Comparison of ENCODE assay signal across 8 cellular contexts in the genomic region with DNA sequence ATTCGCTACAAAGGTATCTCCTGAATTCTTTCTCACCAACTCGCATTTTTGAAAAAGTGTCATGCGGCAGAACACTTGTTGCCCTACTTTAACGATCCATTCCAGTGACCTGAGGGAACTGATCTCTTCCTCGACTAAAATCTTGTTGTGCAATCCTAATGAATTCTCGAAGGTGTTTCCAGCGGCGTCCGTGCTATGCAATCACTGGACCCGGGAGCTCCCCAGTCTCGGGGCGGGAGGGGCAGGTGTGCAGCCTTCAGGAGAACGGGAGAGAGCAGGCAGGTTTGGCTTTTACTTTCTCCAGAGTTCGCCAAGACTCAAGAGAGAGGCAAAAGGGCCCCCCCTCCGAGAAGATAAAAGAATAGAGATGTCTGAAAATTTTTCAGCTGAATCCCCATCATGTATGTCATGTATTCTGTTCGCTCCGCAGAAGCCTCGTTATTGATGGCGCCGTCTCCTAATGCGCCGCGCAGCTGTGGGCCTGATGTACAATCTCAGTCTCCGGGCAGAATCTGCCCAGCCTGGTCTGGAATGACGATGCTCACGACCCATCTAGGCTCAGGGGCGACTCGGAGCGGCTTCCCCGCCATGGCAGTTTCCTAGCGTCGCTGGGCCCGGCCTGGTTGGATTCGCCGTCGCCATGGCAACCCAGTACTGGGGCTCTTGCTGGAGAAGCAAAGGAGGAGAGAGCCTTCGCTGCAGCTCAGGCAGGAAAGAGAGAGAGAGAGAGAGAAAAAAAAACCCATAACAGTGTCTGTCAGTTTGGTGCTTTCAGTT. TPM values are rescaled to one million over a fixed set of nuclear protein-coding genes. Genes with fewer than 3 reads are reported as not detected.
DNase-seq lines count a peak whose midpoint lies in the region; ATAC-seq, FAIRE-seq and TF ChIP-seq lines count a peak whose summit lies in the region.

No MANE protein-coding gene starts in this region.

- CTCF ChIA-PET in PC-9 (lab: Charles Lee), result no interaction called here

- no TSS peak for BruUV-seq in PC-9 (replicated peaks; lab: Mats Ljungman, UMichigan)

- no peak for FAIRE-seq in H54 (lab: Jason Lieb, UNC)

- TF ChIP-seq POLR2A in H54 (IDR thresholded peaks at IDR 0.05; ENCODE audit: low read depth, low read length), result no peak

- no peak overlapping the region for H3K27ac ChIP-seq in GM23338 (ENCODE audit: low read depth)
- no peak overlapping the region for H3K27ac ChIP-seq in PC-9

- H3K4me1 Mint-ChIP-seq in GM23338, result peaks cover 10% of the 10 kb centered on the region; the same call in 2 of the 3 replicates

- H3K4me3 Mint-ChIP-seq in GM23338, result no peak overlapping the region

- POLR2A ChIA-PET in PC-9 (lab: Charles Lee; ENCODE audit: unreplicated experiment), result no interaction called here

- intact Hi-C loops in PC-9 (cut with micrococcal nuclease; ENCODE audit: unreplicated experiment), result no loop called here

- no peak for TF ChIP-seq CTCF in GM23338 (conservative IDR thresholded peaks at IDR 0.05; ENCODE audit: low read depth in 2 of 2)
- no peak for TF ChIP-seq CTCF in PC-9 (conservative IDR thresholded peaks at IDR 0.05)

- H3K27me3 ChIP-seq in GM23338 (ENCODE audit: insufficient read depth), result peaks cover 19% of the 10 kb centered on the region; the same call in 1 of the 2 replicates
- peaks cover 43% of the 10 kb centered on the region for H3K27me3 ChIP-seq in PC-9 (ENCODE audit: insufficient read depth, low read depth)

- ATAC-seq in GM23338, result peak; percentile 98
- ATAC-seq in GM19463 (IDR thresholded peaks at IDR 0.05; ENCODE audit: unreplicated experiment), result no peak

- peak overlapping the region; percentile 46 for H3K4me3 ChIP-seq in GM23338
- H3K4me3 ChIP-seq in PC-9, result no peak overlapping the region

- H2AFZ ChIP-seq in GM23338, result peak overlapping the region; percentile 86; the same call in 1 of the 2 replicates
- H2AFZ ChIP-seq in PC-9, result no peak overlapping the region

- no peaks in the 10 kb centered on the region for H3K9me2 ChIP-seq in GM23338 (ENCODE audit: insufficient read depth)
- no peaks in the 10 kb centered on the region for H3K9me2 ChIP-seq in PC-9 (ENCODE audit: insufficient read depth)

- H3K36me3 Mint-ChIP-seq in GM23338 (ENCODE audit: low read depth), result no peaks in the 10 kb centered on the region; the same call in 2 of the 3 replicates

- peak overlapping the region; percentile 73 for H3K4me2 ChIP-seq in GM23338
- no peak overlapping the region for H3K4me2 ChIP-seq in PC-9

- H3F3A ChIP-seq in GM23338 (replicated peaks; ENCODE audit: low read depth) (no peaks in the 10 kb centered on the region), PC-9 (ENCODE audit: insufficient read depth, low read depth) (no peaks in the 10 kb centered on the region)

- no peaks in the 10 kb centered on the region for H3K9me3 Mint-ChIP-seq in GM23338

- no peaks in the 10 kb centered on the region for H3K79me2 ChIP-seq in GM23338 (replicated peaks; ENCODE audit: insufficient read depth)
- no peaks in the 10 kb centered on the region for H3K79me2 ChIP-seq in PC-9 (ENCODE audit: low read depth)

- no peaks in the 10 kb centered on the region for H3K9me3 ChIP-seq in PC-9 (ENCODE audit: insufficient read depth, low read depth)

- H3K4me1 ChIP-seq in GM23338 (ENCODE audit: insufficient read depth) (peaks cover 15% of the 10 kb centered on the region), PC-9 (replicated peaks; ENCODE audit: insufficient read depth) (no peaks in the 10 kb centered on the region)

- H3K36me3 ChIP-seq in GM23338 (ENCODE audit: insufficient read depth) (no peaks in the 10 kb centered on the region), PC-9 (ENCODE audit: low read depth) (no peaks in the 10 kb centered on the region)

- H4K20me1 ChIP-seq in GM23338 (replicated peaks; ENCODE audit: insufficient read depth) (0 out of 2 replicates have a peak, but pooled peaks cover 2% of the 10 kb centered on the region), PC-9 (ENCODE audit: insufficient read depth) (no peaks in the 10 kb centered on the region)

- DNase-seq in GM23338 (ENCODE audit: low spot score) (peak; percentile 96), amniotic epithelial cell (ENCODE audit: low read depth) (peak; percentile 55), hippocampal formation (lab: John Stamatoyannopoulos, UW) (peak; percentile 70 to 72), retina (peak; percentile 91), UCSD-AML1 (lab: John Stamatoyannopoulos, UW; ENCODE audit: unreplicated experiment) (no peak), PC-9 (no peak), H54 (ENCODE audit: insufficient read length, low spot score) (no peak)

- H3K27ac Mint-ChIP-seq in GM23338, result no peak overlapping the region

- peaks cover 3% of the 10 kb centered on the region for H3K27me3 Mint-ChIP-seq in GM23338 (ENCODE audit: insufficient read depth, low read depth, poor library complexity)

TF ChIP-seq in GM23338, 12 proteins besides CTCF, POLR2A, EP300 and RAD21:
- TF ChIP-seq ZNF114 (CRISPR knock-in tag; IDR thresholded peaks at IDR 0.05) (no peak), ETS1 (IDR thresholded peaks at IDR 0.05) (no peak), ZNF331 (CRISPR knock-in tag; IDR thresholded peaks at IDR 0.05; ENCODE audit: low read depth) (no peak), REST (IDR thresholded peaks at IDR 0.05; ENCODE audit: unreplicated experiment) (no peak), POLR2AphosphoS5 (IDR thresholded peaks at IDR 0.05; ENCODE audit: low read depth) (no peak), CREB1 (CRISPR knock-in tag; IDR thresholded peaks at IDR 0.05; ENCODE audit: low read depth) (no peak), EZH2phosphoT487 (IDR thresholded peaks at IDR 0.05; ENCODE audit: unreplicated experiment) (no peak), JUNB (IDR thresholded peaks at IDR 0.05; ENCODE audit: unreplicated experiment) (no peak)

RNA-seq across cellular contexts. Expression of gene PLXNC1, which starts 38.3 kb away (rescaled TPM):
- total RNA-seq in GM23338 (2014; rRNA removed; shearing (Covaris generic)), result 2.4 and 6.5 TPM in 2 replicates
- polyA plus RNA-seq in GM23338 (2016; fragmentation: Nextera tagmentation; extraction: Ambion mirVana), result 1.4 and 1.9 TPM in 2 replicates
- 1.4 and 2.3 TPM in 2 replicates for total RNA-seq in PC-9 (2021)

Comparison
In these comparisons a context has a peak if more than half of its experiments do, and no peak if none do; other contexts are left out.
1. DNase-seq: peak in GM23338 (single experiment), amniotic epithelial cell (single experiment), hippocampal formation (2 of 2) and retina (single experiment); none in UCSD-AML1 (single experiment), PC-9 (0 of 2) and H54 (single experiment).